In genomic region chr13:44274838-44275237, GRCh38 we compare ENCODE assay signal across 7 cellular contexts.
DNase-seq lines count a peak whose midpoint lies in the region; ATAC-seq, FAIRE-seq and TF ChIP-seq lines count a peak whose summit lies in the region.

No MANE protein-coding gene starts in this region.

- H3K4me3 Mint-ChIP-seq in activated T-helper 1 cell treated with anti-CD3 and anti-CD28 coated beads, Interleukin-12 subunit alpha, Interleukin-12 subunit beta, Interleukin-2, Interleukin-4 antibody, amounts not matched to agents 30 ng/mL and 10 ng/mL and 1 ng/mL, durations not matched to agents 14 hours and 24 hours and 36 hours, result peak overlapping the region; percentile 56

- H3K27me3 Mint-ChIP-seq in activated T-helper 1 cell treated with anti-CD3 and anti-CD28 coated beads, Interleukin-12 subunit alpha, Interleukin-12 subunit beta, Interleukin-2, Interleukin-4 antibody, amounts not matched to agents 30 ng/mL and 10 ng/mL and 1 ng/mL, durations not matched to agents 14 hours and 24 hours and 36 hours (ENCODE audit: insufficient read depth), result no peaks in the 10 kb centered on the region

- peaks cover 60% of the 10 kb centered on the region for H3K4me1 Mint-ChIP-seq in activated T-helper 1 cell treated with anti-CD3 and anti-CD28 coated beads, Interleukin-12 subunit alpha, Interleukin-12 subunit beta, Interleukin-2, Interleukin-4 antibody, amounts not matched to agents 30 ng/mL and 10 ng/mL and 1 ng/mL, durations not matched to agents 14 hours and 24 hours and 36 hours (ENCODE audit: low read depth)

- 68% methylated on average over 2 of the region's 2 CpGs for WGBS in suprapubic skin

- peak overlapping the region; percentile 85 for H3K27ac Mint-ChIP-seq in activated T-helper 1 cell treated with anti-CD3 and anti-CD28 coated beads, Interleukin-12 subunit alpha, Interleukin-12 subunit beta, Interleukin-2, Interleukin-4 antibody, amounts not matched to agents 30 ng/mL and 10 ng/mL and 1 ng/mL, durations not matched to agents 14 hours and 24 hours and 36 hours

- TF ChIP-seq CTCF in kidney (IDR thresholded peaks at IDR 0.05; ENCODE audit: borderline replicate concordance, extremely low read depth, insufficient read depth) (no peak), suprapubic skin (IDR thresholded peaks at IDR 0.05) (no peak)

- H3K36me3 ChIP-seq in kidney (ENCODE audit: control insufficient read depth in 1 of 2, insufficient read depth in 2 of 2, low read length in 2 of 2) (no peaks in the 10 kb centered on the region), suprapubic skin (no peaks in the 10 kb centered on the region)

- peaks cover 7% of the 10 kb centered on the region for H3K9me3 Mint-ChIP-seq in activated T-helper 1 cell treated with anti-CD3 and anti-CD28 coated beads, Interleukin-12 subunit alpha, Interleukin-12 subunit beta, Interleukin-2, Interleukin-4 antibody, amounts not matched to agents 30 ng/mL and 10 ng/mL and 1 ng/mL, durations not matched to agents 14 hours and 24 hours and 36 hours

- H3K4me1 ChIP-seq in kidney (ENCODE audit: control insufficient read depth in 1 of 2, insufficient read depth in 1 of 2, low read depth in 1 of 2, low read length in 2 of 2) (peaks cover 7 to 12% of the 10 kb centered on the region in 2 donors), suprapubic skin (peaks cover 25% of the 10 kb centered on the region)

- no peak for TF ChIP-seq EP300 in suprapubic skin (IDR thresholded peaks at IDR 0.05)

- H3K27ac ChIP-seq in kidney (ENCODE audit: low read depth in 2 of 2, low read length in 2 of 2) (peak overlapping the region; percentile 51 to 73), suprapubic skin (peak overlapping the region; percentile 58)

- DNase-seq in LHCN-M2 (ENCODE audit: low read depth), result peak; percentile 62
- DNase-seq in activated T-helper 1 cell treated with anti-CD3 and anti-CD28 coated beads, Interleukin-12 subunit alpha, Interleukin-12 subunit beta, Interleukin-2, Interleukin-4 antibody, amounts not matched to agents 30 ng/mL and 10 ng/mL and 1 ng/mL, durations not matched to agents 14 hours and 24 hours and 36 hours (ENCODE audit: low spot score), result no peak
- no peak for DNase-seq in kidney
- no peak for DNase-seq in suprapubic skin (ENCODE audit: low spot score in 2 of 2)
- DNase-seq in LoVo (ENCODE audit: low spot score), result no peak
- DNase-seq in NOMO-1 (lab: John Stamatoyannopoulos, UW; ENCODE audit: unreplicated experiment in 2 of 2), result no peak

- H3K36me3 Mint-ChIP-seq in activated T-helper 1 cell treated with anti-CD3 and anti-CD28 coated beads, Interleukin-12 subunit alpha, Interleukin-12 subunit beta, Interleukin-2, Interleukin-4 antibody, amounts not matched to agents 30 ng/mL and 10 ng/mL and 1 ng/mL, durations not matched to agents 14 hours and 24 hours and 36 hours (ENCODE audit: low read depth), result no peaks in the 10 kb centered on the region

- no peak overlapping the region for H3K9ac ChIP-seq in kidney (ENCODE audit: low read length in 2 of 2)

- H3K9me3 ChIP-seq in kidney (ENCODE audit: control insufficient read depth in 1 of 2, low read length in 2 of 2) (no peaks in the 10 kb centered on the region), suprapubic skin (no peaks in the 10 kb centered on the region)

- H3K4me3 ChIP-seq in kidney (ENCODE audit: low read length in 2 of 2), result peak overlapping the region; percentile 45 to 55
- no peak overlapping the region for H3K4me3 ChIP-seq in suprapubic skin

- intact Hi-C loops in activated T-helper 1 cell treated with anti-CD3 and anti-CD28 coated beads, Interleukin-12 subunit alpha, Interleukin-12 subunit beta, Interleukin-2, Interleukin-4 antibody, amounts not matched to agents 30 ng/mL and 10 ng/mL and 1 ng/mL, durations not matched to agents 14 hours and 24 hours and 36 hours (cut with micrococcal nuclease), result loop anchor here (1.0 to 2.0 kb wide), 4 partner anchors 16 to 643 kb away; no protein-coding TSS in a partner anchor
- intact Hi-C loops in kidney (cut with DNase I), result no loop called here

- FAIRE-seq in kidney (lab: Jason Lieb, UNC), result no peak

- no peak for TF ChIP-seq POLR2A in suprapubic skin (IDR thresholded peaks at IDR 0.05)

- H3K27me3 ChIP-seq in suprapubic skin, result no peaks in the 10 kb centered on the region

- ATAC-seq in GM19455 (IDR thresholded peaks at IDR 0.05; ENCODE audit: unreplicated experiment), result no peak
